ENCODE assay signal across 22 cellular contexts in genomic region chr14:63011609-63012008, GRCh38. TPM values are rescaled to one million over a fixed set of nuclear protein-coding genes. Genes with fewer than 3 reads are reported as not detected.
"Had no signal": no experiment of that assay in that cellular context is flagged by ENCODE, and none has a peak within 500 bp of the region (broad histone marks: within the 10 kb centered on the region; RNA-seq: fewer than 3 reads in every experiment).

No MANE protein-coding gene starts in this region.

- H3K9me3 ChIP-seq: left ventricle myocardium inferior, prostate gland, testis, upper lobe of left lung had no signal

- H3K4me1 ChIP-seq: left ventricle myocardium inferior, prostate gland, testis, upper lobe of left lung had no signal

- H3K36me3 ChIP-seq: left ventricle myocardium inferior, prostate gland, upper lobe of left lung had no signal

- H3K4me3 ChIP-seq: left ventricle myocardium inferior, prostate gland, skin epidermis, testis, upper lobe of left lung had no signal

- ATAC-seq: activated CD8-positive, alpha-beta T cell treated with anti-CD3 and anti-CD28 coated beads, Interleukin-2, amount 10 ng/mL, durations not matched to agents 7 days and 5 days; right cardiac atrium; stimulated activated effector memory CD8-positive, alpha-beta T cell treated with anti-CD3 and anti-CD28 coated beads, Interleukin-12 subunit alpha, Interleukin-12 subunit beta, amount 100 ng/mL, for 72 hours had no signal

- DNase-seq: activated CD4-positive, alpha-beta T cell treated with anti-CD3 and anti-CD28 coated beads, Interleukin-2, amount 10 ng/mL, durations not matched to agents 7 days and 5 days; activated CD8-positive, alpha-beta T cell treated with anti-CD3 and anti-CD28 coated beads, Interleukin-2, amount 10 ng/mL, durations not matched to agents 7 days and 5 days; activated naive CD4-positive, alpha-beta T cell treated with Interleukin-2 at 50 U/mL for 16 hours; activated naive CD8-positive, alpha-beta T cell treated with anti-CD3 and anti-CD28 coated beads, Interleukin-2, amount 10 ng/mL, durations not matched to agents 7 days and 5 days; activated T-cell treated with anti-CD3 and anti-CD28 coated beads, Interleukin-2, amount 50 U/mL, for 24 hours; caudate nucleus; erythroblast; left ventricle myocardium inferior; naive B cell; right cardiac atrium; stimulated activated CD4-positive, alpha-beta T cell treated with anti-CD3 and anti-CD28 coated beads, Interleukin-4, amount 100 ng/mL, for 24 hours; testis; upper lobe of left lung had no signal

- FAIRE-seq: colon, frontal cortex had no signal

- H3K27me3 ChIP-seq: testis, upper lobe of left lung had no signal

- H3K27ac ChIP-seq: left ventricle myocardium inferior, prostate gland, skin epidermis, testis, upper lobe of left lung had no signal

RNA-seq across cellular contexts. Expression of gene KCNH5, which starts 33.6 kb away (rescaled TPM):
- total RNA-seq: activated CD4-positive, alpha-beta T cell treated with anti-CD3 and anti-CD28 coated beads, Interleukin-2, amount 10 ng/mL, durations not matched to agents 7 days and 5 days; activated CD8-positive, alpha-beta T cell treated with anti-CD3 and anti-CD28 coated beads, Interleukin-2, amount 10 ng/mL, durations not matched to agents 7 days and 5 days; activated naive CD8-positive, alpha-beta T cell treated with anti-CD3 and anti-CD28 coated beads, Interleukin-2, amount 10 ng/mL, durations not matched to agents 7 days and 5 days; activated T-helper 2 cell treated with anti-CD3 and anti-CD28 coated beads, Interferon-gamma antibody, Interleukin-2, Interleukin-4, amounts not matched to agents 10 μg/mL and 5 μg/mL and 100 μg/mL, durations not matched to agents 14 hours and 24 hours and 36 hours; kidney epithelial cell; left ventricle myocardium inferior; mononuclear cell; osteoblast; right cardiac atrium had no signal
- polyA plus RNA-seq: right cardiac atrium had no signal
